In the genomic region with DNA sequence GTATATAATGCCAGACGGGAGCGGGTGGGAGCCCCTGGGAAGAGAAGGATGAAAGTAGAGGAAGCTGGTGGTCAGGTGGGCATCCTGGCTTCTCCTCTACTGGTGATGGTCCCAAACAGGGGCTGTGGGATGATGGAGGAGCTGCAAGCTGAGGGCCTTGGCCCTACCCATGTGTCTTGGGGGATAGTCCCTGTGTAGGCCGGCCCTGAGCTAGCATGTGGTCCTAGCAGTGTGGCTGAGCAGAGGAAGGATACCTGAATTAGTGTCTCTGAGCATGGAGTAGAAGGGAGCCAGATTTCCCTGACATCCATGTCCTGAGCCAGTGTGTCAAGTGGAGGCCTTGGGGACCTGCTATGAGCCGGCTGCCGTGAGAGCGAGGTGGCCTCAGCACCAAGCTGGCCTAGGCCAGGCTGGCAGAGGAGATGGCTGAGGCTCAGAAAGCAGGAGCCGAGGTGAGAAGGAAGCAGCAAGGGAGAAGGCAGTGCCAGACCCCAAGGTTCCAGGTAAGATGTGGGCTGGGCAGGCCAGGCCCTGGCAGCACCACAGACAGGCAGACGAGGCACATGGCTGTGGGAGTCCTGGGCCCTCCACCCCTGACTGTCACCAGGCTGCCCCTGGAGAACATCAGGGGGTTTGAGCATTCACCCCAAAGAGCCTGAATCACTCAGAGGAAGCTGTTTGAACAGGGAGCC, we compare ENCODE assay signal across 1 cellular context.
TF ChIP-seq lines count a peak whose summit lies in the region.

No MANE protein-coding gene starts in this region.

TF ChIP-seq in GM23338, 12 proteins besides CTCF, POLR2A, EP300 and RAD21 (continued from another document):
- TF ChIP-seq, protein P1, sequence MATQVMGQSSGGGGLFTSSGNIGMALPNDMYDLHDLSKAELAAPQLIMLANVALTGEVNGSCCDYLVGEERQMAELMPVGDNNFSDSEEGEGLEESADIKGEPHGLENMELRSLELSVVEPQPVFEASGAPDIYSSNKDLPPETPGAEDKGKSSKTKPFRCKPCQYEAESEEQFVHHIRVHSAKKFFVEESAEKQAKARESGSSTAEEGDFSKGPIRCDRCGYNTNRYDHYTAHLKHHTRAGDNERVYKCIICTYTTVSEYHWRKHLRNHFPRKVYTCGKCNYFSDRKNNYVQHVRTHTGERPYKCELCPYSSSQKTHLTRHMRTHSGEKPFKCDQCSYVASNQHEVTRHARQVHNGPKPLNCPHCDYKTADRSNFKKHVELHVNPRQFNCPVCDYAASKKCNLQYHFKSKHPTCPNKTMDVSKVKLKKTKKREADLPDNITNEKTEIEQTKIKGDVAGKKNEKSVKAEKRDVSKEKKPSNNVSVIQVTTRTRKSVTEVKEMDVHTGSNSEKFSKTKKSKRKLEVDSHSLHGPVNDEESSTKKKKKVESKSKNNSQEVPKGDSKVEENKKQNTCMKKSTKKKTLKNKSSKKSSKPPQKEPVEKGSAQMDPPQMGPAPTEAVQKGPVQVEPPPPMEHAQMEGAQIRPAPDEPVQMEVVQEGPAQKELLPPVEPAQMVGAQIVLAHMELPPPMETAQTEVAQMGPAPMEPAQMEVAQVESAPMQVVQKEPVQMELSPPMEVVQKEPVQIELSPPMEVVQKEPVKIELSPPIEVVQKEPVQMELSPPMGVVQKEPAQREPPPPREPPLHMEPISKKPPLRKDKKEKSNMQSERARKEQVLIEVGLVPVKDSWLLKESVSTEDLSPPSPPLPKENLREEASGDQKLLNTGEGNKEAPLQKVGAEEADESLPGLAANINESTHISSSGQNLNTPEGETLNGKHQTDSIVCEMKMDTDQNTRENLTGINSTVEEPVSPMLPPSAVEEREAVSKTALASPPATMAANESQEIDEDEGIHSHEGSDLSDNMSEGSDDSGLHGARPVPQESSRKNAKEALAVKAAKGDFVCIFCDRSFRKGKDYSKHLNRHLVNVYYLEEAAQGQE (IDR thresholded peaks at IDR 0.05; ENCODE audit: unreplicated experiment): no peak
- TF ChIP-seq NANOG (IDR thresholded peaks at IDR 0.05; ENCODE audit: borderline replicate concordance) (no peak), ZNF331 (CRISPR knock-in tag; IDR thresholded peaks at IDR 0.05; ENCODE audit: low read depth) (no peak), EZH2phosphoT487 (IDR thresholded peaks at IDR 0.05; ENCODE audit: unreplicated experiment) (no peak), EZH2 (IDR thresholded peaks at IDR 0.05; ENCODE audit: low read depth, unreplicated experiment) (no peak), JUNB (IDR thresholded peaks at IDR 0.05; ENCODE audit: unreplicated experiment) (no peak), POLR2AphosphoS5 (IDR thresholded peaks at IDR 0.05; ENCODE audit: low read depth) (no peak), STAT1 (IDR thresholded peaks at IDR 0.05; ENCODE audit: unreplicated experiment) (no peak)
- TF ChIP-seq, protein P2, sequence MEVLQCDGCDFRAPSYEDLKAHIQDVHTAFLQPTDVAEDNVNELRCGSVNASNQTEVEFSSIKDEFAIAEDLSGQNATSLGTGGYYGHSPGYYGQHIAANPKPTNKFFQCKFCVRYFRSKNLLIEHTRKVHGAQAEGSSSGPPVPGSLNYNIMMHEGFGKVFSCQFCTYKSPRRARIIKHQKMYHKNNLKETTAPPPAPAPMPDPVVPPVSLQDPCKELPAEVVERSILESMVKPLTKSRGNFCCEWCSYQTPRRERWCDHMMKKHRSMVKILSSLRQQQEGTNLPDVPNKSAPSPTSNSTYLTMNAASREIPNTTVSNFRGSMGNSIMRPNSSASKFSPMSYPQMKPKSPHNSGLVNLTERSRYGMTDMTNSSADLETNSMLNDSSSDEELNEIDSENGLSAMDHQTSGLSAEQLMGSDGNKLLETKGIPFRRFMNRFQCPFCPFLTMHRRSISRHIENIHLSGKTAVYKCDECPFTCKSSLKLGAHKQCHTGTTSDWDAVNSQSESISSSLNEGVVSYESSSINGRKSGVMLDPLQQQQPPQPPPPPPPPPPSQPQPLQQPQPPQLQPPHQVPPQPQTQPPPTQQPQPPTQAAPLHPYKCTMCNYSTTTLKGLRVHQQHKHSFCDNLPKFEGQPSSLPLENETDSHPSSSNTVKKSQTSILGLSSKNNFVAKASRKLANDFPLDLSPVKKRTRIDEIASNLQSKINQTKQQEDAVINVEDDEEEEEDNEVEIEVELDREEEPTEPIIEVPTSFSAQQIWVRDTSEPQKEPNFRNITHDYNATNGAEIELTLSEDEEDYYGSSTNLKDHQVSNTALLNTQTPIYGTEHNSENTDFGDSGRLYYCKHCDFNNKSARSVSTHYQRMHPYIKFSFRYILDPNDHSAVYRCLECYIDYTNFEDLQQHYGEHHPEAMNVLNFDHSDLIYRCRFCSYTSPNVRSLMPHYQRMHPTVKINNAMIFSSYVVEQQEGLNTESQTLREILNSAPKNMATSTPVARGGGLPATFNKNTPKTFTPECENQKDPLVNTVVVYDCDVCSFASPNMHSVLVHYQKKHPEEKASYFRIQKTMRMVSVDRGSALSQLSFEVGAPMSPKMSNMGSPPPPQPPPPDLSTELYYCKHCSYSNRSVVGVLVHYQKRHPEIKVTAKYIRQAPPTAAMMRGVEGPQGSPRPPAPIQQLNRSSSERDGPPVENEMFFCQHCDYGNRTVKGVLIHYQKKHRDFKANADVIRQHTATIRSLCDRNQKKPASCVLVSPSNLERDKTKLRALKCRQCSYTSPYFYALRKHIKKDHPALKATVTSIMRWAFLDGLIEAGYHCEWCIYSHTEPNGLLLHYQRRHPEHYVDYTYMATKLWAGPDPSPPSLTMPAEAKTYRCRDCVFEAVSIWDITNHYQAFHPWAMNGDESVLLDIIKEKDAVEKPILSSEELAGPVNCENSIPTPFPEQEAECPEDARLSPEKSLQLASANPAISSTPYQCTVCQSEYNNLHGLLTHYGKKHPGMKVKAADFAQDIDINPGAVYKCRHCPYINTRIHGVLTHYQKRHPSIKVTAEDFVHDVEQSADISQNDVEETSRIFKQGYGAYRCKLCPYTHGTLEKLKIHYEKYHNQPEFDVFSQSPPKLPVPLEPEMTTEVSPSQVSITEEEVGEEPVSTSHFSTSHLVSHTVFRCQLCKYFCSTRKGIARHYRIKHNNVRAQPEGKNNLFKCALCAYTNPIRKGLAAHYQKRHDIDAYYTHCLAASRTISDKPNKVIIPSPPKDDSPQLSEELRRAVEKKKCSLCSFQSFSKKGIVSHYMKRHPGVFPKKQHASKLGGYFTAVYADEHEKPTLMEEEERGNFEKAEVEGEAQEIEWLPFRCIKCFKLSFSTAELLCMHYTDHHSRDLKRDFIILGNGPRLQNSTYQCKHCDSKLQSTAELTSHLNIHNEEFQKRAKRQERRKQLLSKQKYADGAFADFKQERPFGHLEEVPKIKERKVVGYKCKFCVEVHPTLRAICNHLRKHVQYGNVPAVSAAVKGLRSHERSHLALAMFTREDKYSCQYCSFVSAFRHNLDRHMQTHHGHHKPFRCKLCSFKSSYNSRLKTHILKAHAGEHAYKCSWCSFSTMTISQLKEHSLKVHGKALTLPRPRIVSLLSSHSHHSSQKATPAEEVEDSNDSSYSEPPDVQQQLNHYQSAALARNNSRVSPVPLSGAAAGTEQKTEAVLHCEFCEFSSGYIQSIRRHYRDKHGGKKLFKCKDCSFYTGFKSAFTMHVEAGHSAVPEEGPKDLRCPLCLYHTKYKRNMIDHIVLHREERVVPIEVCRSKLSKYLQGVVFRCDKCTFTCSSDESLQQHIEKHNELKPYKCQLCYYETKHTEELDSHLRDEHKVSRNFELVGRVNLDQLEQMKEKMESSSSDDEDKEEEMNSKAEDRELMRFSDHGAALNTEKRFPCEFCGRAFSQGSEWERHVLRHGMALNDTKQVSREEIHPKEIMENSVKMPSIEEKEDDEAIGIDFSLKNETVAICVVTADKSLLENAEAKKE (CRISPR knock-in tag; IDR thresholded peaks at IDR 0.05): no peak
- TF ChIP-seq, protein P3, sequence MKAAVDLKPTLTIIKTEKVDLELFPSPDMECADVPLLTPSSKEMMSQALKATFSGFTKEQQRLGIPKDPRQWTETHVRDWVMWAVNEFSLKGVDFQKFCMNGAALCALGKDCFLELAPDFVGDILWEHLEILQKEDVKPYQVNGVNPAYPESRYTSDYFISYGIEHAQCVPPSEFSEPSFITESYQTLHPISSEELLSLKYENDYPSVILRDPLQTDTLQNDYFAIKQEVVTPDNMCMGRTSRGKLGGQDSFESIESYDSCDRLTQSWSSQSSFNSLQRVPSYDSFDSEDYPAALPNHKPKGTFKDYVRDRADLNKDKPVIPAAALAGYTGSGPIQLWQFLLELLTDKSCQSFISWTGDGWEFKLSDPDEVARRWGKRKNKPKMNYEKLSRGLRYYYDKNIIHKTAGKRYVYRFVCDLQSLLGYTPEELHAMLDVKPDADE (IDR thresholded peaks at IDR 0.05): no peak
